1 cellular context compared by ENCODE assay signal in genomic region chr12:12486661-12487240, GRCh38.
TF ChIP-seq lines count a peak whose summit lies in the region.

No MANE protein-coding gene starts in this region.

TF ChIP-seq in HepG2, 621 proteins besides CTCF, POLR2A, EP300 and RAD21 (continued from another document):
- no peak for TF ChIP-seq PBX3 (CRISPR knock-in tag; IDR thresholded peaks at IDR 0.05; ENCODE audit: borderline replicate concordance)
- no peak for TF ChIP-seq ZNF121 (CRISPR knock-in tag; IDR thresholded peaks at IDR 0.05)
- no peak for TF ChIP-seq HMGXB3 (CRISPR knock-in tag; IDR thresholded peaks at IDR 0.05; ENCODE audit: borderline replicate concordance)
- TF ChIP-seq MXD4 (CRISPR knock-in tag; IDR thresholded peaks at IDR 0.05), result peak; percentile 39; the same call in 1 of the 2 replicates
- TF ChIP-seq SP4 (CRISPR knock-in tag; IDR thresholded peaks at IDR 0.05), result no peak
- TF ChIP-seq, protein P1, sequence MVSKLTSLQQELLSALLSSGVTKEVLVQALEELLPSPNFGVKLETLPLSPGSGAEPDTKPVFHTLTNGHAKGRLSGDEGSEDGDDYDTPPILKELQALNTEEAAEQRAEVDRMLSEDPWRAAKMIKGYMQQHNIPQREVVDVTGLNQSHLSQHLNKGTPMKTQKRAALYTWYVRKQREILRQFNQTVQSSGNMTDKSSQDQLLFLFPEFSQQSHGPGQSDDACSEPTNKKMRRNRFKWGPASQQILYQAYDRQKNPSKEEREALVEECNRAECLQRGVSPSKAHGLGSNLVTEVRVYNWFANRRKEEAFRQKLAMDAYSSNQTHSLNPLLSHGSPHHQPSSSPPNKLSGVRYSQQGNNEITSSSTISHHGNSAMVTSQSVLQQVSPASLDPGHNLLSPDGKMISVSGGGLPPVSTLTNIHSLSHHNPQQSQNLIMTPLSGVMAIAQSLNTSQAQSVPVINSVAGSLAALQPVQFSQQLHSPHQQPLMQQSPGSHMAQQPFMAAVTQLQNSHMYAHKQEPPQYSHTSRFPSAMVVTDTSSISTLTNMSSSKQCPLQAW (CRISPR knock-in tag; IDR thresholded peaks at IDR 0.05), result peak; percentile 60; the same call in 1 of the 2 replicates
- TF ChIP-seq HES4 (CRISPR knock-in tag; IDR thresholded peaks at IDR 0.05; ENCODE audit: borderline replicate concordance), result no peak
- no peak for TF ChIP-seq ZNF232 (CRISPR knock-in tag; IDR thresholded peaks at IDR 0.05; ENCODE audit: borderline replicate concordance)
- TF ChIP-seq NCOA5 (CRISPR knock-in tag; IDR thresholded peaks at IDR 0.05), result no peak
- no peak for TF ChIP-seq NFE2L2 (IDR thresholded peaks at IDR 0.05; ENCODE audit: low read length)
- no peak for TF ChIP-seq XRCC5 (optimal IDR thresholded peaks at IDR 0.05; ENCODE audit: low read length)
- TF ChIP-seq, protein P2, sequence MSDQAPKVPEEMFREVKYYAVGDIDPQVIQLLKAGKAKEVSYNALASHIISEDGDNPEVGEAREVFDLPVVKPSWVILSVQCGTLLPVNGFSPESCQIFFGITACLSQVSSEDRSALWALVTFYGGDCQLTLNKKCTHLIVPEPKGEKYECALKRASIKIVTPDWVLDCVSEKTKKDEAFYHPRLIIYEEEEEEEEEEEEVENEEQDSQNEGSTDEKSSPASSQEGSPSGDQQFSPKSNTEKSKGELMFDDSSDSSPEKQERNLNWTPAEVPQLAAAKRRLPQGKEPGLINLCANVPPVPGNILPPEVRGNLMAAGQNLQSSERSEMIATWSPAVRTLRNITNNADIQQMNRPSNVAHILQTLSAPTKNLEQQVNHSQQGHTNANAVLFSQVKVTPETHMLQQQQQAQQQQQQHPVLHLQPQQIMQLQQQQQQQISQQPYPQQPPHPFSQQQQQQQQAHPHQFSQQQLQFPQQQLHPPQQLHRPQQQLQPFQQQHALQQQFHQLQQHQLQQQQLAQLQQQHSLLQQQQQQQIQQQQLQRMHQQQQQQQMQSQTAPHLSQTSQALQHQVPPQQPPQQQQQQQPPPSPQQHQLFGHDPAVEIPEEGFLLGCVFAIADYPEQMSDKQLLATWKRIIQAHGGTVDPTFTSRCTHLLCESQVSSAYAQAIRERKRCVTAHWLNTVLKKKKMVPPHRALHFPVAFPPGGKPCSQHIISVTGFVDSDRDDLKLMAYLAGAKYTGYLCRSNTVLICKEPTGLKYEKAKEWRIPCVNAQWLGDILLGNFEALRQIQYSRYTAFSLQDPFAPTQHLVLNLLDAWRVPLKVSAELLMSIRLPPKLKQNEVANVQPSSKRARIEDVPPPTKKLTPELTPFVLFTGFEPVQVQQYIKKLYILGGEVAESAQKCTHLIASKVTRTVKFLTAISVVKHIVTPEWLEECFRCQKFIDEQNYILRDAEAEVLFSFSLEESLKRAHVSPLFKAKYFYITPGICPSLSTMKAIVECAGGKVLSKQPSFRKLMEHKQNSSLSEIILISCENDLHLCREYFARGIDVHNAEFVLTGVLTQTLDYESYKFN (CRISPR knock-in tag; conservative IDR thresholded peaks at IDR 0.05), result 0 out of 2 replicates have a peak, but pooled peaks have one; percentile 56
- TF ChIP-seq ZBTB21 (CRISPR knock-in tag; IDR thresholded peaks at IDR 0.05), result no peak
- no peak for TF ChIP-seq UBTF (CRISPR knock-in tag; IDR thresholded peaks at IDR 0.05)
- TF ChIP-seq SMARCE1 (IDR thresholded peaks at IDR 0.05; ENCODE audit: borderline replicate concordance), result no peak
- no peak for TF ChIP-seq ZNF776 (CRISPR knock-in tag; IDR thresholded peaks at IDR 0.05)
- no peak for TF ChIP-seq SRY (CRISPR knock-in tag; IDR thresholded peaks at IDR 0.05)
- no peak for TF ChIP-seq ZMYM3 (CRISPR knock-in tag; IDR thresholded peaks at IDR 0.05)
- peak; percentile 56 for TF ChIP-seq HNF4A (CRISPR knock-in tag; IDR thresholded peaks at IDR 0.05)
- no peak for TF ChIP-seq ZNF292 (CRISPR knock-in tag; IDR thresholded peaks at IDR 0.05; ENCODE audit: borderline replicate concordance, low read depth)
- no peak for TF ChIP-seq ZNF44 (CRISPR knock-in tag; IDR thresholded peaks at IDR 0.05)
- TF ChIP-seq JARID2 (CRISPR knock-in tag; IDR thresholded peaks at IDR 0.05; ENCODE audit: insufficient replicate concordance), result no peak
- TF ChIP-seq, protein P3, sequence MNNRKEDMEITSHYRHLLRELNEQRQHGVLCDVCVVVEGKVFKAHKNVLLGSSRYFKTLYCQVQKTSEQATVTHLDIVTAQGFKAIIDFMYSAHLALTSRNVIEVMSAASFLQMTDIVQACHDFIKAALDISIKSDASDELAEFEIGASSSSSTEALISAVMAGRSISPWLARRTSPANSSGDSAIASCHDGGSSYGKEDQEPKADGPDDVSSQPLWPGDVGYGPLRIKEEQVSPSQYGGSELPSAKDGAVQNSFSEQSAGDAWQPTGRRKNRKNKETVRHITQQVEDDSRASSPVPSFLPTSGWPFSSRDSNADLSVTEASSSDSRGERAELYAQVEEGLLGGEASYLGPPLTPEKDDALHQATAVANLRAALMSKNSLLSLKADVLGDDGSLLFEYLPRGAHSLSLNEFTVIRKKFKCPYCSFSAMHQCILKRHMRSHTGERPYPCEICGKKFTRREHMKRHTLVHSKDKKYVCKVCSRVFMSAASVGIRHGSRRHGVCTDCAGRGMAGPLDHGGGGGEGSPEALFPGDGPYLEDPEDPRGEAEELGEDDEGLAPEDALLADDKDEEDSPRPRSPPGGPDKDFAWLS (CRISPR knock-in tag; IDR thresholded peaks at IDR 0.05; ENCODE audit: borderline replicate concordance), result no peak
- no peak for TF ChIP-seq RBM39 (IDR thresholded peaks at IDR 0.05; ENCODE audit: low read depth, low read length, poor library complexity, severe bottlenecking)
- TF ChIP-seq, protein P4, sequence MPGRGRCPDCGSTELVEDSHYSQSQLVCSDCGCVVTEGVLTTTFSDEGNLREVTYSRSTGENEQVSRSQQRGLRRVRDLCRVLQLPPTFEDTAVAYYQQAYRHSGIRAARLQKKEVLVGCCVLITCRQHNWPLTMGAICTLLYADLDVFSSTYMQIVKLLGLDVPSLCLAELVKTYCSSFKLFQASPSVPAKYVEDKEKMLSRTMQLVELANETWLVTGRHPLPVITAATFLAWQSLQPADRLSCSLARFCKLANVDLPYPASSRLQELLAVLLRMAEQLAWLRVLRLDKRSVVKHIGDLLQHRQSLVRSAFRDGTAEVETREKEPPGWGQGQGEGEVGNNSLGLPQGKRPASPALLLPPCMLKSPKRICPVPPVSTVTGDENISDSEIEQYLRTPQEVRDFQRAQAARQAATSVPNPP (CRISPR knock-in tag; IDR thresholded peaks at IDR 0.05), result no peak
- no peak for TF ChIP-seq RBFOX2 (IDR thresholded peaks at IDR 0.05; ENCODE audit: low read depth, low read length)
- peak; percentile 30; the same call in 1 of the 2 replicates for TF ChIP-seq RFX3 (CRISPR knock-in tag; IDR thresholded peaks at IDR 0.05)
- no peak for TF ChIP-seq TCF7L2 (IDR thresholded peaks at IDR 0.05; ENCODE audit: low read depth, low read length)
- TF ChIP-seq RFXANK (CRISPR knock-in tag; IDR thresholded peaks at IDR 0.05), result no peak
- TF ChIP-seq ZNF138 (CRISPR knock-in tag; IDR thresholded peaks at IDR 0.05; ENCODE audit: low read depth), result no peak
- TF ChIP-seq, protein P5, sequence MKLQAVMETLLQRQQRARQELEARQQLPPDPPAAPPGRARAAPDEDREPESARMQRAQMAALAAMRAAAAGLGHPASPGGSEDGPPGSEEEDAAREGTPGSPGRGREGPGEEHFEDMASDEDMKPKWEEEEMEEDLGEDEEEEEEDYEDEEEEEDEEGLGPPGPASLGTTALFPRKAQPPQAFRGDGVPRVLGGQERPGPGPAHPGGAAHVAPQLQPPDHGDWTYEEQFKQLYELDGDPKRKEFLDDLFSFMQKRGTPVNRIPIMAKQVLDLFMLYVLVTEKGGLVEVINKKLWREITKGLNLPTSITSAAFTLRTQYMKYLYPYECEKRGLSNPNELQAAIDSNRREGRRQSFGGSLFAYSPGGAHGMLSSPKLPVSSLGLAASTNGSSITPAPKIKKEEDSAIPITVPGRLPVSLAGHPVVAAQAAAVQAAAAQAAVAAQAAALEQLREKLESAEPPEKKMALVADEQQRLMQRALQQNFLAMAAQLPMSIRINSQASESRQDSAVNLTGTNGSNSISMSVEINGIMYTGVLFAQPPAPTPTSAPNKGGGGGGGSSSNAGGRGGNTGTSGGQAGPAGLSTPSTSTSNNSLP (IDR thresholded peaks at IDR 0.05; ENCODE audit: low read depth, low read length), result no peak
TF ChIP-seq in HepG2: peak in this region for 59.
